Comparison of ENCODE assay signal across 1 cellular context in genomic region chr16:27408012-27408601, GRCh38.
TF ChIP-seq lines count a peak whose summit lies in the region.

No MANE protein-coding gene starts in this region.

TF ChIP-seq in H1, 55 proteins besides CTCF, POLR2A, EP300 and RAD21:
- TF ChIP-seq ZNF274 (IDR thresholded peaks at IDR 0.05; ENCODE audit: borderline replicate concordance, extremely low read depth, low read length) (no peak), PHF8 (conservative IDR thresholded peaks at IDR 0.05; ENCODE audit: low read depth, low read length) (no peak), CBX5 (IDR thresholded peaks at IDR 0.05; ENCODE audit: low read depth, low read length) (no peak), RXRA (IDR thresholded peaks at IDR 0.05; ENCODE audit: insufficient read depth, low read depth, low read length) (no peak), SP2 (IDR thresholded peaks at IDR 0.05; ENCODE audit: low read length) (no peak), JUN (IDR thresholded peaks at IDR 0.05; ENCODE audit: low read depth, low read length) (no peak), EZH2 (IDR thresholded peaks at IDR 0.05; ENCODE audit: low read depth, low read length, severe bottlenecking) (no peak), TBP (IDR thresholded peaks at IDR 0.05; ENCODE audit: low read depth, low read length) (no peak), GABPA (IDR thresholded peaks at IDR 0.05; ENCODE audit: borderline replicate concordance, insufficient read depth, low read length) (no peak), KDM4A (IDR thresholded peaks at IDR 0.05; ENCODE audit: low read depth, low read length, severe bottlenecking) (no peak), KDM5A (IDR thresholded peaks at IDR 0.05; ENCODE audit: low read length) (no peak), CTBP2 (IDR thresholded peaks at IDR 0.05; ENCODE audit: borderline replicate concordance, insufficient read depth, insufficient read length, low read length) (no peak), ATF3 (IDR thresholded peaks at IDR 0.05; ENCODE audit: insufficient read depth, low read depth, low read length) (no peak), RNF2 (IDR thresholded peaks at IDR 0.05; ENCODE audit: borderline replicate concordance, low read depth, low read length, missing control alignments, poor library complexity, severe bottlenecking) (no peak), ATF2 (IDR thresholded peaks at IDR 0.05; ENCODE audit: low read length) (no peak), SRF (IDR thresholded peaks at IDR 0.05; ENCODE audit: low read depth, low read length) (no peak), RBBP5 (IDR thresholded peaks at IDR 0.05; ENCODE audit: borderline replicate concordance, low read depth, low read length) (no peak), ASH2L (IDR thresholded peaks at IDR 0.05; ENCODE audit: low read length) (no peak)
TF ChIP-seq in H1: peak in this region for 0.
